Comparison of ENCODE assay signal across 9 cellular contexts in genomic region chr9:23825700-23826099, GRCh38. TPM values are rescaled to one million over a fixed set of nuclear protein-coding genes. Genes with fewer than 3 reads are reported as not detected.
DNase-seq lines count a peak whose midpoint lies in the region; ATAC-seq and TF ChIP-seq lines count a peak whose summit lies in the region.
"Had no signal": no experiment of that assay in that cellular context is flagged by ENCODE, and none has a peak within 500 bp of the region (broad histone marks: within the 10 kb centered on the region; RNA-seq: fewer than 3 reads in every experiment).

No MANE protein-coding gene starts in this region.

- H3K27me3 ChIP-seq in RWPE2 (ENCODE audit: insufficient read depth, poor library complexity, severe bottlenecking) (peaks cover 21% of the 10 kb centered on the region), esophagus squamous epithelium (peaks cover 7 to 100% (median 28%) of the 10 kb centered on the region in 4 donors), ovary (peaks cover 7% of the 10 kb centered on the region)

- TF ChIP-seq CTCF in AG10803 (conservative IDR thresholded peaks at IDR 0.05; ENCODE audit: low read length) (no peak), RWPE2 (IDR thresholded peaks at IDR 0.05; ENCODE audit: poor library complexity, severe bottlenecking) (no peak), esophagus squamous epithelium (IDR thresholded peaks at IDR 0.05) (no peak), ovary (IDR thresholded peaks at IDR 0.05) (no peak), chondrocyte (IDR thresholded peaks at IDR 0.05) (no peak)

- TF ChIP-seq POLR2A in esophagus squamous epithelium (IDR thresholded peaks at IDR 0.05) (no peak), ovary (IDR thresholded peaks at IDR 0.05) (no peak)

- intact Hi-C loops in esophagus squamous epithelium (cut with DNase I) (no loop called here), ovary (cut with DNase I) (no loop called here)

- peaks cover 11% of the 10 kb centered on the region for H3K4me1 Mint-ChIP-seq in chondrocyte (ENCODE audit: low read depth)

- H3K4me3 ChIP-seq in AG10803 (ENCODE audit: low read length) (peak overlapping the region; percentile 65), RWPE2 (ENCODE audit: severe bottlenecking) (peak overlapping the region; percentile 42), esophagus squamous epithelium (peak overlapping the region; percentile 23 to 61 (median 38)), ovary (peak overlapping the region; percentile 44)

- H3K27me3 Mint-ChIP-seq in chondrocyte (ENCODE audit: low read depth) = peaks cover 35% of the 10 kb centered on the region

- TF ChIP-seq EP300 in ovary (IDR thresholded peaks at IDR 0.05) = no peak

- DNase-seq in AG10803 (ENCODE audit: low read depth) (peak; percentile 1), RWPE2 (ENCODE audit: low spot score) (no peak), esophagus squamous epithelium (lab: John Stamatoyannopoulos, UW) (no peak), ovary (no peak), D341Med (ENCODE audit: low spot score) (no peak), EL (no peak), NCI-H1417 (lab: John Stamatoyannopoulos, UW) (no peak), chondrocyte (ENCODE audit: low spot score) (no peak)
- DNase-seq: NCI-H526 had no signal

- no peaks in the 10 kb centered on the region for H3K36me3 ChIP-seq in RWPE2 (ENCODE audit: low read depth)
- no peaks in the 10 kb centered on the region for H3K36me3 ChIP-seq in esophagus squamous epithelium
- no peaks in the 10 kb centered on the region for H3K36me3 ChIP-seq in ovary

- no peaks in the 10 kb centered on the region for H3K9me3 Mint-ChIP-seq in chondrocyte (ENCODE audit: low read depth)

- no peak overlapping the region for H3K4me3 Mint-ChIP-seq in chondrocyte (ENCODE audit: unreplicated experiment)

- no peaks in the 10 kb centered on the region for H3K36me3 Mint-ChIP-seq in chondrocyte (ENCODE audit: low read depth)

- H3K27ac ChIP-seq in RWPE2 (ENCODE audit: poor library complexity, severe bottlenecking) = no peak overlapping the region
- H3K27ac ChIP-seq in esophagus squamous epithelium = no peak overlapping the region
- H3K27ac ChIP-seq in ovary = no peak overlapping the region

- WGBS in esophagus squamous epithelium, 2 donors = 3% methylated on average over 12 of the region's 12 CpGs
- 0 to 1% (median 1%) methylated on average over 12 of the region's 12 CpGs for WGBS in ovary, 3 donors

- no peak for ATAC-seq in RWPE2 (ENCODE audit: low read depth)

- no peaks in the 10 kb centered on the region for H3K9me3 ChIP-seq in RWPE2 (ENCODE audit: severe bottlenecking)
- H3K9me3 ChIP-seq in esophagus squamous epithelium = no peaks in the 10 kb centered on the region
- H3K9me3 ChIP-seq in ovary = peaks cover 0 to 2% of the 10 kb centered on the region in 2 donors

- no peak overlapping the region for H3K27ac Mint-ChIP-seq in chondrocyte (ENCODE audit: unreplicated experiment)

- no peaks in the 10 kb centered on the region for H3K4me1 ChIP-seq in RWPE2 (ENCODE audit: insufficient read depth, poor library complexity, severe bottlenecking)
- peaks cover 16 to 53% (median 17%) of the 10 kb centered on the region in 3 donors for H3K4me1 ChIP-seq in esophagus squamous epithelium
- H3K4me1 ChIP-seq in ovary (ENCODE audit: insufficient read depth) = peaks cover 19% of the 10 kb centered on the region

RNA-seq across cellular contexts. Expression of gene ELAVL2, which starts 0.3 kb away (rescaled TPM):
- under 1 TPM in 3 of 4 donors, not detected in 1; 0.29 to 0.97 (median 0.95) TPM for total RNA-seq in esophagus squamous epithelium
- 1 to 10 TPM in 3 of 7 donors, under 1 TPM in 4; 0.36 to 1.7 (median 0.99) TPM for total RNA-seq in ovary
- polyA plus RNA-seq in ovary = under 1 TPM; 0.45 to 0.88 TPM
- total RNA-seq in chondrocyte = 0.36 to 1.4 TPM (median 0.37 TPM) in 3 replicates
